ENCODE assay signal across 25 cellular contexts in genomic region chr17:76572201-76572910, GRCh38. TPM values are rescaled to one million over a fixed set of nuclear protein-coding genes. Genes with fewer than 3 reads are reported as not detected.
DNase-seq lines count a peak whose midpoint lies in the region; ATAC-seq, FAIRE-seq and TF ChIP-seq lines count a peak whose summit lies in the region.
"Had no signal": no experiment of that assay in that cellular context is flagged by ENCODE, and none has a peak within 500 bp of the region (broad histone marks: within the 10 kb centered on the region; RNA-seq: fewer than 3 reads in every experiment).

No MANE protein-coding gene starts in this region.

- H3K27me3 ChIP-seq in breast epithelium = no peaks in the 10 kb centered on the region
- no peaks in the 10 kb centered on the region for H3K27me3 ChIP-seq in psoas muscle (ENCODE audit: insufficient read depth in 3 of 3, low read length in 2 of 3)
- H3K27me3 ChIP-seq: SJSA1 had no signal

- intact Hi-C loops in breast epithelium (cut with DNase I; ENCODE audit: low total_unique reads) = no loop called here
- intact Hi-C loops in MCF 10A (cut with micrococcal nuclease) = no loop called here
- intact Hi-C loops in kidney (cut with DNase I) = no loop called here
- intact Hi-C loops in psoas muscle (cut with DNase I) = no loop called here

- no peaks in the 10 kb centered on the region for H3K36me3 ChIP-seq in breast epithelium
- no peaks in the 10 kb centered on the region for H3K36me3 ChIP-seq in kidney (ENCODE audit: control insufficient read depth in 1 of 2, insufficient read depth in 2 of 2, low read length in 2 of 2)
- H3K36me3 ChIP-seq in psoas muscle (ENCODE audit: insufficient read depth in 1 of 2, low read depth in 1 of 2) = no peaks in the 10 kb centered on the region
- H3K36me3 ChIP-seq: HAP-1 had no signal

- POLR2A ChIA-PET in MCF 10A (lab: Yijun Ruan, JAX) = interaction anchor here (0.6 to 1.6 kb wide), 4 partner anchors 10 to 468 kb away, joined by 3 to 7 read pairs (median 3); no protein-coding TSS in a partner anchor

- peaks cover 10% of the 10 kb centered on the region for H3K36me3 Mint-ChIP-seq in MCF 10A (ENCODE audit: insufficient read depth, unreplicated experiment)
- H3K36me3 Mint-ChIP-seq: CD4-positive, alpha-beta memory T cell had no signal

- no peak for TF ChIP-seq POLR2A in breast epithelium (IDR thresholded peaks at IDR 0.05)

- H3K9me3 ChIP-seq in breast epithelium (no peaks in the 10 kb centered on the region), kidney (ENCODE audit: control insufficient read depth in 1 of 2, low read length in 2 of 2) (no peaks in the 10 kb centered on the region), psoas muscle (no peaks in the 10 kb centered on the region)
- H3K9me3 ChIP-seq: HAP-1, SJSA1 had no signal

- DNase-seq in breast epithelium (ENCODE audit: low spot score in 2 of 2) (peak in 1 of 2 donors; percentile 88), MCF 10A (ENCODE audit: unreplicated experiment) (no peak), HTR-8/SVneo (ENCODE audit: insufficient read length, low spot score) (no peak), kidney (peak; percentile 39), psoas muscle (no peak), NCI-H1105 treated with DMSO at 0.1 percent for 48 hours (lab: John Stamatoyannopoulos, UW) (no peak), NAMALWA (ENCODE audit: low spot score) (no peak)
- DNase-seq: C1 segment of cervical spinal cord; CD4-positive, alpha-beta memory T cell; COR-L47; GOT3; Kasumi-1; MV-4-11; NCI-H2029 treated with DMSO at 0.1 percent for 48 hours; NCI-H2227 treated with DMSO at 0.1 percent for 48 hours; NCI-H526 treated with DMSO at 0.1 percent for 48 hours; PC-9; Right ventricle myocardium superior had no signal

- H3K27me3 Mint-ChIP-seq in MCF 10A (ENCODE audit: insufficient read depth, unreplicated experiment) = no peaks in the 10 kb centered on the region
- H3K27me3 Mint-ChIP-seq: CD4-positive, alpha-beta memory T cell had no signal

- TF ChIP-seq CTCF in breast epithelium (IDR thresholded peaks at IDR 0.05) (no peak), MCF 10A (IDR thresholded peaks at IDR 0.05; ENCODE audit: unreplicated experiment) (no peak), kidney (IDR thresholded peaks at IDR 0.05; ENCODE audit: borderline replicate concordance, extremely low read depth, insufficient read depth) (no peak), psoas muscle (IDR thresholded peaks at IDR 0.05) (no peak)

- H3K4me1 ChIP-seq in breast epithelium (peaks cover 0 to 6% of the 10 kb centered on the region in 2 donors), kidney (ENCODE audit: control insufficient read depth in 1 of 2, insufficient read depth in 1 of 2, low read depth in 1 of 2, low read length in 2 of 2) (peaks cover 7 to 12% of the 10 kb centered on the region in 2 donors), psoas muscle (peaks cover 14% of the 10 kb centered on the region)
- H3K4me1 ChIP-seq: HAP-1, SJSA1 had no signal

- H3K9me3 Mint-ChIP-seq in MCF 10A (ENCODE audit: unreplicated experiment) = no peaks in the 10 kb centered on the region
- H3K9me3 Mint-ChIP-seq: CD4-positive, alpha-beta memory T cell had no signal

- ATAC-seq in psoas muscle = no peak
- ATAC-seq: K562 had no signal

- H3K4me3 ChIP-seq in breast epithelium (no peak overlapping the region), kidney (ENCODE audit: low read length in 2 of 2) (no peak overlapping the region), psoas muscle (no peak overlapping the region)
- H3K4me3 ChIP-seq: HAP-1, K562, PC-9, SJSA1 had no signal

- 90 to 93% (median 92%) methylated on average over 17 of the region's 17 CpGs for WGBS in psoas muscle, 3 donors

- H3K27ac ChIP-seq in breast epithelium = peak overlapping the region; percentile 79 to 80
- no peak overlapping the region for H3K27ac ChIP-seq in kidney (ENCODE audit: low read depth in 2 of 2, low read length in 2 of 2)
- no peak overlapping the region for H3K27ac ChIP-seq in psoas muscle
- H3K27ac ChIP-seq: HL-60, PC-9, SJSA1 had no signal

- FAIRE-seq in HTR-8/SVneo (lab: Jason Lieb, UNC) (peak; percentile 16), kidney (lab: Jason Lieb, UNC) (no peak)
- FAIRE-seq: A204.1, G401.6, K562 had no signal

- BruUV-seq in MCF 10A (replicated peaks; lab: Mats Ljungman, UMichigan) = no TSS peak

- H3K4me1 Mint-ChIP-seq in MCF 10A (ENCODE audit: insufficient read depth, unreplicated experiment) = peaks cover 6% of the 10 kb centered on the region

- no peak overlapping the region for H3K27ac Mint-ChIP-seq in MCF 10A (ENCODE audit: low read depth, unreplicated experiment)

- CTCF ChIA-PET in MCF 10A (lab: Yijun Ruan, JAX) = interaction anchor here (0.6 to 1.2 kb wide), 3 partner anchors 50 to 1312 kb away, joined by 3 to 4 read pairs (median 4); no protein-coding TSS in a partner anchor

- H3K4me3 Mint-ChIP-seq in MCF 10A (ENCODE audit: unreplicated experiment) = no peak overlapping the region
- H3K4me3 Mint-ChIP-seq: CD4-positive, alpha-beta memory T cell had no signal

- no peak overlapping the region for H3K9ac ChIP-seq in kidney (ENCODE audit: low read length in 2 of 2)

RNA-seq across cellular contexts. Expression of gene ST6GALNAC2, which starts 13.3 kb away (rescaled TPM):
- total RNA-seq in breast epithelium (10 to 100 TPM; 10.5 to 39.8 (median 12.0) TPM), MCF 10A (2022) (5.0 and 7.7 TPM in 2 replicates), kidney (28.6 TPM), psoas muscle (10 to 100 TPM in 3 of 4 donors, 1 to 10 TPM in 1; 8.1 to 17.8 (median 13.0) TPM)
- polyA plus RNA-seq in kidney (ENCODE audit: insufficient read depth, low read depth, low replicate concordance) (6.5 TPM), psoas muscle (1 to 10 TPM; 1.2 to 8.7 (median 7.6) TPM)
- total RNA-seq: K562 had no signal

RNA-seq across cellular contexts. Expression of gene PRCD, which starts 32.5 kb away (rescaled TPM):
- total RNA-seq in breast epithelium = 1 to 10 TPM; 1.5 to 7.2 (median 4.9) TPM
- not detected in 2 replicates for total RNA-seq in MCF 10A (2022)
- 2.2 TPM for total RNA-seq in kidney
- polyA plus RNA-seq in kidney (ENCODE audit: insufficient read depth, low read depth, low replicate concordance) = not detected
- total RNA-seq in psoas muscle = 1 to 10 TPM in 2 of 4 donors, under 1 TPM in 2; 0.18 to 1.7 (median 1.0) TPM
- 1 to 10 TPM; 1.2 to 1.6 (median 1.3) TPM for polyA plus RNA-seq in psoas muscle
- total RNA-seq: CD4-positive, alpha-beta memory T cell; K562; NCI-H460 had no signal
- polyA plus RNA-seq: CD4-positive, alpha-beta memory T cell had no signal

RNA-seq across cellular contexts. Expression of gene CYGB, which starts 34.8 kb away (rescaled TPM):
- 10 to 100 TPM in 2 of 3 donors, 1 to 10 TPM in 1; 5.9 to 37.4 (median 27.2) TPM for total RNA-seq in breast epithelium
- total RNA-seq in MCF 10A (2022) = not detected in 2 replicates
- 12.6 TPM for total RNA-seq in kidney
- 6.7 TPM for polyA plus RNA-seq in kidney (ENCODE audit: insufficient read depth, low read depth, low replicate concordance)
- 10 to 100 TPM in 3 of 4 donors, 1 to 10 TPM in 1; 9.5 to 14.6 (median 11.9) TPM for total RNA-seq in psoas muscle
- polyA plus RNA-seq in psoas muscle = 10 to 100 TPM in 1 of 3 donors, 1 to 10 TPM in 2; 6.4 to 12.6 (median 8.1) TPM
- total RNA-seq: CD4-positive, alpha-beta memory T cell had no signal
- polyA plus RNA-seq: CD4-positive, alpha-beta memory T cell had no signal

Comparison
In these comparisons a context has a peak if more than half of its experiments do, and no peak if none do; other contexts are left out.
1. H3K27ac ChIP-seq: peak in breast epithelium (2 of 2); none in kidney (0 of 2) and psoas muscle (single experiment).